1 cellular context compared by ENCODE assay signal in the genomic region with DNA sequence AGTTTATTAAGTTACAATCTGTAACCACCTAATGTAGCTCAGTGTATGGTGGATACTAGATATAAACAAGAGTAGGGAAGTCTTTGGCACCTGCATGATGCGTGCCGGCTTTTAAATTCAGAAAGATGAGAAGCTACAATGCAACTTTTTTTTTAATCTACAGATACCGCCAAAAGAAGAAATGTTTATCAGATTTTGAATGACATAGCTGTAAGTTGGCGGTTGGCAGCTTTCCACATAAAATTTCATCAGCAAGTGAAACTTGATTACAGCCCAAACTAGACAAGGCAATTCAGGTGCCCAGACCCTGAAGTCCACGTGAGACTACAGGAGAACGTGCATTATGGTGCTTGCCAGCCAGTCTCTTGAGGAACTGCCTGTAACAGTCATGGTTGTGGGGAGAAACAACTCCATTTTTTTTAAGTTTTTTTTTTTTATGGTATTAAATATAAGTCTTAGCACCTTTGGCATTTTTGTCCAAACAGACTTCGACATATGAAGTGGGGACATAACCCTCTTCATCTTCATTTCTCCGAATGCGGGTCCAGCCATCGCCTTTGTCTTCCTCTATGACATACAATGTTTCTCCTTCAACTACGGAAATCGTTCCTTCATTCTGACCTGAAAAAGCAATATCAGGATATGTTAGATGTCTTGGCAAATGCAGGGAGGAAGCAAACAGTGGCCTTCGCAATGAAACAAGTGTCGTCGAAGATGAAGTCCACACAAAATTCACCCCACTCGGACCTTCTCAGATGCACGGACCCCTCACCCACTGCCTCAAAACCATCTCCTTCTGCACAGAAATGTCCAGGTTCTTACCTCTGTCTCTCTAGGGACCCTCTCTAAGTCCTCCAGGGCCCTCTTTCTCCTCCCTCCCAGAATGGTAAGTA.
TF ChIP-seq lines count a peak whose summit lies in the region.

No MANE protein-coding gene starts in this region.

TF ChIP-seq in K562, 482 proteins besides CTCF, POLR2A, EP300 and RAD21 (continues in another document):
- TF ChIP-seq MTF1 (CRISPR knock-in tag; IDR thresholded peaks at IDR 0.05; ENCODE audit: borderline replicate concordance) (0 out of 2 replicates have a peak, but pooled peaks have one; percentile 35), NR2C2 (CRISPR knock-in tag; IDR thresholded peaks at IDR 0.05) (no peak), NR2C2 (tag; IDR thresholded peaks at IDR 0.05) (peak; percentile 49; the same call in 1 of the 2 replicates), ZNF232 (CRISPR knock-in tag; IDR thresholded peaks at IDR 0.05) (no peak), EGR1 (conservative IDR thresholded peaks at IDR 0.05) (no peak), FOSL1 (tag; conservative IDR thresholded peaks at IDR 0.05) (peak; percentile 55; the same call in 1 of the 2 replicates), BRD9 (IDR thresholded peaks at IDR 0.05; ENCODE audit: low read depth, partially characterized antibody) (no peak), BHLHE40 (IDR thresholded peaks at IDR 0.05; ENCODE audit: low read length) (peak; percentile 72), SAP30 (IDR thresholded peaks at IDR 0.05; ENCODE audit: borderline replicate concordance, insufficient read depth, low read depth, low read length, poor library complexity, severe bottlenecking) (peak; percentile 6), POLR2G (IDR thresholded peaks at IDR 0.05; ENCODE audit: low read depth, low read length) (no peak), EP400 (IDR thresholded peaks at IDR 0.05) (no peak), TCFL5 (CRISPR knock-in tag; conservative IDR thresholded peaks at IDR 0.05) (no peak), ZNF586 (CRISPR knock-in tag; conservative IDR thresholded peaks at IDR 0.05) (no peak), FOXP1 (CRISPR knock-in tag; IDR thresholded peaks at IDR 0.05) (no peak), PHB (CRISPR knock-in tag; IDR thresholded peaks at IDR 0.05) (no peak), RNF2 (IDR thresholded peaks at IDR 0.05) (no peak), CAMTA2 (CRISPR knock-in tag; conservative IDR thresholded peaks at IDR 0.05) (no peak), ZNF175 (CRISPR knock-in tag; IDR thresholded peaks at IDR 0.05; ENCODE audit: low read depth) (no peak), BACH1 (tag; IDR thresholded peaks at IDR 0.05) (0 out of 2 replicates have a peak, but pooled peaks have one; percentile 50), FUS (optimal IDR thresholded peaks at IDR 0.05; ENCODE audit: low read depth, low read length) (no peak), MTA3 (IDR thresholded peaks at IDR 0.05; ENCODE audit: borderline replicate concordance) (no peak), ATF1 (CRISPR knock-in tag; IDR thresholded peaks at IDR 0.05) (no peak), ATF1 (tag; IDR thresholded peaks at IDR 0.05) (no peak), COPS2 (conservative IDR thresholded peaks at IDR 0.05) (no peak), PRPF4 (IDR thresholded peaks at IDR 0.05; ENCODE audit: insufficient read depth, low read depth, low read length, poor library complexity, severe bottlenecking) (no peak), ZSCAN32 (CRISPR knock-in tag; IDR thresholded peaks at IDR 0.05) (no peak), HNRNPK (IDR thresholded peaks at IDR 0.05; ENCODE audit: low read depth, low read length, poor library complexity, severe bottlenecking) (no peak), MBD2 (IDR thresholded peaks at IDR 0.05; ENCODE audit: borderline replicate concordance, low read depth) (no peak), PHF8 (IDR thresholded peaks at IDR 0.05; ENCODE audit: borderline replicate concordance, low read length) (no peak), HCFC1 (IDR thresholded peaks at IDR 0.05; ENCODE audit: low read depth, low read length) (peak; percentile 15; the same call in 1 of the 2 replicates), SMAD1 (IDR thresholded peaks at IDR 0.05; ENCODE audit: low read depth, low read length, partially characterized antibody) (no peak), CEBPG (CRISPR knock-in tag; IDR thresholded peaks at IDR 0.05) (peak; percentile 83), CEBPG (tag; conservative IDR thresholded peaks at IDR 0.05 in 1 of 2, IDR thresholded peaks at IDR 0.05 in 1 of 2) (peak in 1 of 2 experiments; percentile 85; a peak in 2 of 4 replicates), JUN (IDR thresholded peaks at IDR 0.05; ENCODE audit: borderline replicate concordance, low read depth, low read length) (0 out of 2 replicates have a peak, but pooled peaks have one; percentile 40), JUN (CRISPR knock-in tag; IDR thresholded peaks at IDR 0.05; ENCODE audit: borderline replicate concordance) (no peak), RB1 (IDR thresholded peaks at IDR 0.05; ENCODE audit: low read depth) (no peak), DDX20 (tag; IDR thresholded peaks at IDR 0.05; ENCODE audit: low read depth) (peak; percentile 73), CEBPB (tag; IDR thresholded peaks at IDR 0.05) (peak; percentile 54; the same call in 1 of the 2 replicates), ZNF253 (CRISPR knock-in tag; conservative IDR thresholded peaks at IDR 0.05) (no peak), ZNF77 (CRISPR knock-in tag; IDR thresholded peaks at IDR 0.05) (no peak), KAT2B (IDR thresholded peaks at IDR 0.05; ENCODE audit: low read depth, low read length) (no peak)
- TF ChIP-seq, protein P1, sequence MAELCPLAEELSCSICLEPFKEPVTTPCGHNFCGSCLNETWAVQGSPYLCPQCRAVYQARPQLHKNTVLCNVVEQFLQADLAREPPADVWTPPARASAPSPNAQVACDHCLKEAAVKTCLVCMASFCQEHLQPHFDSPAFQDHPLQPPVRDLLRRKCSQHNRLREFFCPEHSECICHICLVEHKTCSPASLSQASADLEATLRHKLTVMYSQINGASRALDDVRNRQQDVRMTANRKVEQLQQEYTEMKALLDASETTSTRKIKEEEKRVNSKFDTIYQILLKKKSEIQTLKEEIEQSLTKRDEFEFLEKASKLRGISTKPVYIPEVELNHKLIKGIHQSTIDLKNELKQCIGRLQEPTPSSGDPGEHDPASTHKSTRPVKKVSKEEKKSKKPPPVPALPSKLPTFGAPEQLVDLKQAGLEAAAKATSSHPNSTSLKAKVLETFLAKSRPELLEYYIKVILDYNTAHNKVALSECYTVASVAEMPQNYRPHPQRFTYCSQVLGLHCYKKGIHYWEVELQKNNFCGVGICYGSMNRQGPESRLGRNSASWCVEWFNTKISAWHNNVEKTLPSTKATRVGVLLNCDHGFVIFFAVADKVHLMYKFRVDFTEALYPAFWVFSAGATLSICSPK (IDR thresholded peaks at IDR 0.05; ENCODE audit: borderline replicate concordance), result no peak
- TF ChIP-seq, protein P2, sequence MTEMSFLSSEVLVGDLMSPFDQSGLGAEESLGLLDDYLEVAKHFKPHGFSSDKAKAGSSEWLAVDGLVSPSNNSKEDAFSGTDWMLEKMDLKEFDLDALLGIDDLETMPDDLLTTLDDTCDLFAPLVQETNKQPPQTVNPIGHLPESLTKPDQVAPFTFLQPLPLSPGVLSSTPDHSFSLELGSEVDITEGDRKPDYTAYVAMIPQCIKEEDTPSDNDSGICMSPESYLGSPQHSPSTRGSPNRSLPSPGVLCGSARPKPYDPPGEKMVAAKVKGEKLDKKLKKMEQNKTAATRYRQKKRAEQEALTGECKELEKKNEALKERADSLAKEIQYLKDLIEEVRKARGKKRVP (CRISPR knock-in tag; IDR thresholded peaks at IDR 0.05), result peak; percentile 68
- TF ChIP-seq, protein P3, sequence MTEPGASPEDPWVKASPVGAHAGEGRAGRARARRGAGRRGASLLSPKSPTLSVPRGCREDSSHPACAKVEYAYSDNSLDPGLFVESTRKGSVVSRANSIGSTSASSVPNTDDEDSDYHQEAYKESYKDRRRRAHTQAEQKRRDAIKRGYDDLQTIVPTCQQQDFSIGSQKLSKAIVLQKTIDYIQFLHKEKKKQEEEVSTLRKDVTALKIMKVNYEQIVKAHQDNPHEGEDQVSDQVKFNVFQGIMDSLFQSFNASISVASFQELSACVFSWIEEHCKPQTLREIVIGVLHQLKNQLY (CRISPR knock-in tag; conservative IDR thresholded peaks at IDR 0.05), result no peak
- TF ChIP-seq, protein P4, sequence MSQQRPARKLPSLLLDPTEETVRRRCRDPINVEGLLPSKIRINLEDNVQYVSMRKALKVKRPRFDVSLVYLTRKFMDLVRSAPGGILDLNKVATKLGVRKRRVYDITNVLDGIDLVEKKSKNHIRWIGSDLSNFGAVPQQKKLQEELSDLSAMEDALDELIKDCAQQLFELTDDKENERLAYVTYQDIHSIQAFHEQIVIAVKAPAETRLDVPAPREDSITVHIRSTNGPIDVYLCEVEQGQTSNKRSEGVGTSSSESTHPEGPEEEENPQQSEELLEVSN (IDR thresholded peaks at IDR 0.05; ENCODE audit: borderline replicate concordance in 1 of 2, extremely low read depth in 1 of 2, insufficient read depth in 1 of 2, insufficient read length in 1 of 2, low read depth in 1 of 2, low read length in 1 of 2, poor library complexity in 1 of 2, severe bottlenecking in 1 of 2), result peak in 1 of 2 experiments; percentile 27
- TF ChIP-seq, protein P5, sequence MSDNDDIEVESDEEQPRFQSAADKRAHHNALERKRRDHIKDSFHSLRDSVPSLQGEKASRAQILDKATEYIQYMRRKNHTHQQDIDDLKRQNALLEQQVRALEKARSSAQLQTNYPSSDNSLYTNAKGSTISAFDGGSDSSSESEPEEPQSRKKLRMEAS (CRISPR knock-in tag; IDR thresholded peaks at IDR 0.05), result no peak
- TF ChIP-seq, protein P6, sequence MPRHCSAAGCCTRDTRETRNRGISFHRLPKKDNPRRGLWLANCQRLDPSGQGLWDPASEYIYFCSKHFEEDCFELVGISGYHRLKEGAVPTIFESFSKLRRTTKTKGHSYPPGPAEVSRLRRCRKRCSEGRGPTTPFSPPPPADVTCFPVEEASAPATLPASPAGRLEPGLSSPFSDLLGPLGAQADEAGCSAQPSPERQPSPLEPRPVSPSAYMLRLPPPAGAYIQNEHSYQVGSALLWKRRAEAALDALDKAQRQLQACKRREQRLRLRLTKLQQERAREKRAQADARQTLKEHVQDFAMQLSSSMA (CRISPR knock-in tag; IDR thresholded peaks at IDR 0.05), result no peak
- TF ChIP-seq, protein P7, sequence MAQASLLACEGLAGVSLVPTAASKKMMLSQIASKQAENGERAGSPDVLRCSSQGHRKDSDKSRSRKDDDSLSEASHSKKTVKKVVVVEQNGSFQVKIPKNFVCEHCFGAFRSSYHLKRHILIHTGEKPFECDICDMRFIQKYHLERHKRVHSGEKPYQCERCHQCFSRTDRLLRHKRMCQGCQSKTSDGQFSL (CRISPR knock-in tag; IDR thresholded peaks at IDR 0.05), result no peak
- TF ChIP-seq, protein P7 (tag; IDR thresholded peaks at IDR 0.05), result peak in 1 of 2 experiments; percentile 68; a peak in 1 of 4 replicates
- TF ChIP-seq, protein P8, sequence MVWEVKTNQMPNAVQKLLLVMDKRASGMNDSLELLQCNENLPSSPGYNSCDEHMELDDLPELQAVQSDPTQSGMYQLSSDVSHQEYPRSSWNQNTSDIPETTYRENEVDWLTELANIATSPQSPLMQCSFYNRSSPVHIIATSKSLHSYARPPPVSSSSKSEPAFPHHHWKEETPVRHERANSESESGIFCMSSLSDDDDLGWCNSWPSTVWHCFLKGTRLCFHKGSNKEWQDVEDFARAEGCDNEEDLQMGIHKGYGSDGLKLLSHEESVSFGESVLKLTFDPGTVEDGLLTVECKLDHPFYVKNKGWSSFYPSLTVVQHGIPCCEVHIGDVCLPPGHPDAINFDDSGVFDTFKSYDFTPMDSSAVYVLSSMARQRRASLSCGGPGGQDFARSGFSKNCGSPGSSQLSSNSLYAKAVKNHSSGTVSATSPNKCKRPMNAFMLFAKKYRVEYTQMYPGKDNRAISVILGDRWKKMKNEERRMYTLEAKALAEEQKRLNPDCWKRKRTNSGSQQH (CRISPR knock-in tag; IDR thresholded peaks at IDR 0.05), result no peak
- TF ChIP-seq, protein P9, sequence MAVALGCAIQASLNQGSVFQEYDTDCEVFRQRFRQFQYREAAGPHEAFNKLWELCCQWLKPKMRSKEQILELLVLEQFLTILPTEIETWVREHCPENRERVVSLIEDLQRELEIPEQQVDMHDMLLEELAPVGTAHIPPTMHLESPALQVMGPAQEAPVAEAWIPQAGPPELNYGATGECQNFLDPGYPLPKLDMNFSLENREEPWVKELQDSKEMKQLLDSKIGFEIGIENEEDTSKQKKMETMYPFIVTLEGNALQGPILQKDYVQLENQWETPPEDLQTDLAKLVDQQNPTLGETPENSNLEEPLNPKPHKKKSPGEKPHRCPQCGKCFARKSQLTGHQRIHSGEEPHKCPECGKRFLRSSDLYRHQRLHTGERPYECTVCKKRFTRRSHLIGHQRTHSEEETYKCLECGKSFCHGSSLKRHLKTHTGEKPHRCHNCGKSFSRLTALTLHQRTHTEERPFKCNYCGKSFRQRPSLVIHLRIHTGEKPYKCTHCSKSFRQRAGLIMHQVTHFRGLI (CRISPR knock-in tag; IDR thresholded peaks at IDR 0.05), result 0 out of 2 replicates have a peak, but pooled peaks have one; percentile 58
- TF ChIP-seq, protein P10, sequence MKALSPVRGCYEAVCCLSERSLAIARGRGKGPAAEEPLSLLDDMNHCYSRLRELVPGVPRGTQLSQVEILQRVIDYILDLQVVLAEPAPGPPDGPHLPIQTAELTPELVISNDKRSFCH (CRISPR knock-in tag; IDR thresholded peaks at IDR 0.05), result no peak
- TF ChIP-seq, protein P10 (tag; IDR thresholded peaks at IDR 0.05), result no peak
- TF ChIP-seq, protein P11, sequence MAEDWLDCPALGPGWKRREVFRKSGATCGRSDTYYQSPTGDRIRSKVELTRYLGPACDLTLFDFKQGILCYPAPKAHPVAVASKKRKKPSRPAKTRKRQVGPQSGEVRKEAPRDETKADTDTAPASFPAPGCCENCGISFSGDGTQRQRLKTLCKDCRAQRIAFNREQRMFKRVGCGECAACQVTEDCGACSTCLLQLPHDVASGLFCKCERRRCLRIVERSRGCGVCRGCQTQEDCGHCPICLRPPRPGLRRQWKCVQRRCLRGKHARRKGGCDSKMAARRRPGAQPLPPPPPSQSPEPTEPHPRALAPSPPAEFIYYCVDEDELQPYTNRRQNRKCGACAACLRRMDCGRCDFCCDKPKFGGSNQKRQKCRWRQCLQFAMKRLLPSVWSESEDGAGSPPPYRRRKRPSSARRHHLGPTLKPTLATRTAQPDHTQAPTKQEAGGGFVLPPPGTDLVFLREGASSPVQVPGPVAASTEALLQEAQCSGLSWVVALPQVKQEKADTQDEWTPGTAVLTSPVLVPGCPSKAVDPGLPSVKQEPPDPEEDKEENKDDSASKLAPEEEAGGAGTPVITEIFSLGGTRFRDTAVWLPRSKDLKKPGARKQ (CRISPR knock-in tag; IDR thresholded peaks at IDR 0.05), result peak; percentile 73
